8 cellular contexts compared by ENCODE assay signal in genomic region chr12:118330421-118331018, GRCh38. TPM values are rescaled to one million over a fixed set of nuclear protein-coding genes. Genes with fewer than 3 reads are reported as not detected.
DNase-seq lines count a peak whose midpoint lies in the region; ATAC-seq and TF ChIP-seq lines count a peak whose summit lies in the region.

No MANE protein-coding gene starts in this region.

- H3K36me3 Mint-ChIP-seq in activated naive CD4-positive, alpha-beta T cell treated with anti-CD3 and anti-CD28 coated beads, Interleukin-2, amount 50 U/mL, for 24 hours, result peaks cover 24% of the 10 kb centered on the region
- H3K36me3 Mint-ChIP-seq in activated T-helper 2 cell treated with anti-CD3 and anti-CD28 coated beads, Interferon-gamma antibody, Interleukin-2, Interleukin-4, amounts not matched to agents 10 μg/mL and 5 μg/mL and 100 μg/mL, durations not matched to agents 14 hours and 24 hours and 36 hours (ENCODE audit: low read depth), result peaks cover 29% of the 10 kb centered on the region

- peaks cover 2% of the 10 kb centered on the region for H3K79me2 ChIP-seq in parathyroid adenoma

- H3K4me1 Mint-ChIP-seq in activated naive CD4-positive, alpha-beta T cell treated with anti-CD3 and anti-CD28 coated beads, Interleukin-2, amount 50 U/mL, for 24 hours, result peaks cover 62% of the 10 kb centered on the region
- H3K4me1 Mint-ChIP-seq in activated T-helper 2 cell treated with anti-CD3 and anti-CD28 coated beads, Interferon-gamma antibody, Interleukin-2, Interleukin-4, amounts not matched to agents 10 μg/mL and 5 μg/mL and 100 μg/mL, durations not matched to agents 14 hours and 24 hours and 36 hours (ENCODE audit: low read depth), result peaks cover 28% of the 10 kb centered on the region

- H3K9ac ChIP-seq in parathyroid adenoma, result no peak overlapping the region

- no peak for TF ChIP-seq EP300 in tibial nerve (IDR thresholded peaks at IDR 0.05)

- H2AFZ ChIP-seq in parathyroid adenoma, result no peak overlapping the region

- H3K27ac ChIP-seq in parathyroid adenoma (no peak overlapping the region), tibial nerve (peak overlapping the region in 1 of 4 donors; percentile 11)

- peak; percentile 66 for ATAC-seq in HG03342 (IDR thresholded peaks at IDR 0.05; ENCODE audit: unreplicated experiment)

- intact Hi-C loops in activated T-helper 2 cell treated with anti-CD3 and anti-CD28 coated beads, Interferon-gamma antibody, Interleukin-2, Interleukin-4, amounts not matched to agents 10 μg/mL and 5 μg/mL and 100 μg/mL, durations not matched to agents 14 hours and 24 hours and 36 hours (cut with micrococcal nuclease), result no loop called here

- DNase-seq in activated naive CD4-positive, alpha-beta T cell treated with anti-CD3 and anti-CD28 coated beads, Interleukin-2, amount 50 U/mL, for 16 hours, result no peak
- DNase-seq in activated T-helper 2 cell treated with anti-CD3 and anti-CD28 coated beads, Interferon-gamma antibody, Interleukin-2, Interleukin-4, amounts not matched to agents 10 μg/mL and 5 μg/mL and 100 μg/mL, durations not matched to agents 14 hours and 24 hours and 36 hours (ENCODE audit: low spot score), result no peak
- DNase-seq in tibial nerve (ENCODE audit: low spot score in 2 of 2) (no peak), DMS79 treated with DMSO at 0.1 percent for 48 hours (lab: John Stamatoyannopoulos, UW) (no peak), NCI-H2029 (lab: John Stamatoyannopoulos, UW) (no peak)

- 39 to 46% methylated on average over 3 of the region's 3 CpGs for WGBS in tibial nerve, 2 donors

- TF ChIP-seq CTCF in parathyroid adenoma (IDR thresholded peaks at IDR 0.05) (no peak), tibial nerve (IDR thresholded peaks at IDR 0.05) (no peak)

- no peaks in the 10 kb centered on the region for H3K9me3 ChIP-seq in parathyroid adenoma (ENCODE audit: control insufficient read depth, low read length)
- H3K9me3 ChIP-seq in tibial nerve, result no peaks in the 10 kb centered on the region

- H3K27me3 Mint-ChIP-seq in activated naive CD4-positive, alpha-beta T cell treated with anti-CD3 and anti-CD28 coated beads, Interleukin-2, amount 50 U/mL, for 24 hours, result no peaks in the 10 kb centered on the region
- no peaks in the 10 kb centered on the region for H3K27me3 Mint-ChIP-seq in activated T-helper 2 cell treated with anti-CD3 and anti-CD28 coated beads, Interferon-gamma antibody, Interleukin-2, Interleukin-4, amounts not matched to agents 10 μg/mL and 5 μg/mL and 100 μg/mL, durations not matched to agents 14 hours and 24 hours and 36 hours (ENCODE audit: low read depth)

- no peak for TF ChIP-seq POLR2A in tibial nerve (IDR thresholded peaks at IDR 0.05)

- peak overlapping the region; percentile 46 for H3K4me2 ChIP-seq in parathyroid adenoma (ENCODE audit: low read length)

- H3K4me3 Mint-ChIP-seq in activated naive CD4-positive, alpha-beta T cell treated with anti-CD3 and anti-CD28 coated beads, Interleukin-2, amount 50 U/mL, for 24 hours, result no peak overlapping the region
- no peak overlapping the region for H3K4me3 Mint-ChIP-seq in activated T-helper 2 cell treated with anti-CD3 and anti-CD28 coated beads, Interferon-gamma antibody, Interleukin-2, Interleukin-4, amounts not matched to agents 10 μg/mL and 5 μg/mL and 100 μg/mL, durations not matched to agents 14 hours and 24 hours and 36 hours (ENCODE audit: low read depth)

- no peaks in the 10 kb centered on the region for H3K9me3 Mint-ChIP-seq in activated naive CD4-positive, alpha-beta T cell treated with anti-CD3 and anti-CD28 coated beads, Interleukin-2, amount 50 U/mL, for 24 hours
- H3K9me3 Mint-ChIP-seq in activated T-helper 2 cell treated with anti-CD3 and anti-CD28 coated beads, Interferon-gamma antibody, Interleukin-2, Interleukin-4, amounts not matched to agents 10 μg/mL and 5 μg/mL and 100 μg/mL, durations not matched to agents 14 hours and 24 hours and 36 hours, result no peaks in the 10 kb centered on the region

- H3K27me3 ChIP-seq in parathyroid adenoma (ENCODE audit: control insufficient read depth, insufficient read depth, low read length) (no peaks in the 10 kb centered on the region), tibial nerve (no peaks in the 10 kb centered on the region)

- no peaks in the 10 kb centered on the region for H3K36me3 ChIP-seq in parathyroid adenoma (ENCODE audit: control insufficient read depth, insufficient read depth, low read length)
- H3K36me3 ChIP-seq in tibial nerve, result peaks cover 0 to 6% (median 0%) of the 10 kb centered on the region in 3 donors

- peak overlapping the region; percentile 1 for H3K27ac Mint-ChIP-seq in activated naive CD4-positive, alpha-beta T cell treated with anti-CD3 and anti-CD28 coated beads, Interleukin-2, amount 50 U/mL, for 24 hours
- peak overlapping the region; percentile 18 for H3K27ac Mint-ChIP-seq in activated T-helper 2 cell treated with anti-CD3 and anti-CD28 coated beads, Interferon-gamma antibody, Interleukin-2, Interleukin-4, amounts not matched to agents 10 μg/mL and 5 μg/mL and 100 μg/mL, durations not matched to agents 14 hours and 24 hours and 36 hours

- H3K4me1 ChIP-seq in parathyroid adenoma (peaks cover 8% of the 10 kb centered on the region), tibial nerve (peaks cover 0 to 33% (median 0%) of the 10 kb centered on the region in 4 donors)

- H3K4me3 ChIP-seq in parathyroid adenoma (ENCODE audit: low read depth, low read length) (no peak overlapping the region), tibial nerve (no peak overlapping the region)

RNA-seq across cellular contexts. Expression of gene TAOK3, which starts 42.2 kb away (rescaled TPM):
- 52.4 and 57.0 TPM in 2 replicates for total RNA-seq in activated T-helper 2 cell treated with anti-CD3 and anti-CD28 coated beads, Interferon-gamma antibody, Interleukin-2, Interleukin-4, amounts not matched to agents 10 μg/mL and 5 μg/mL and 100 μg/mL, durations not matched to agents 14 hours and 24 hours and 36 hours
- total RNA-seq in tibial nerve, result 10 to 100 TPM; 43.7 to 99.0 (median 59.6) TPM

RNA-seq across cellular contexts. Expression of gene SUDS3, which starts 45.8 kb away (rescaled TPM):
- 23.5 and 23.7 TPM in 2 replicates for total RNA-seq in activated T-helper 2 cell treated with anti-CD3 and anti-CD28 coated beads, Interferon-gamma antibody, Interleukin-2, Interleukin-4, amounts not matched to agents 10 μg/mL and 5 μg/mL and 100 μg/mL, durations not matched to agents 14 hours and 24 hours and 36 hours
- 10 to 100 TPM; 33.9 to 92.0 (median 58.3) TPM for total RNA-seq in tibial nerve
